ENCODE assay signal across 8 cellular contexts in genomic region chr16:73057369-73058210, GRCh38. TPM values are rescaled to one million over a fixed set of nuclear protein-coding genes. Genes with fewer than 3 reads are reported as not detected.
DNase-seq lines count a peak whose midpoint lies in the region; ATAC-seq and TF ChIP-seq lines count a peak whose summit lies in the region.

No MANE protein-coding gene starts in this region.

- peak overlapping the region; percentile 80 for H3K27ac Mint-ChIP-seq in endothelial cell (ENCODE audit: unreplicated experiment)
- peak overlapping the region in 6 of 9 donors; percentile 32 to 86 (median 68) for H3K27ac Mint-ChIP-seq in naive thymus-derived CD4-positive, alpha-beta T cell

- H3K27me3 Mint-ChIP-seq in activated T-cell treated with anti-CD3 and anti-CD28 coated beads, Interleukin-2, amount 50 U/mL, for 4 hours (ENCODE audit: low read depth): peaks cover 64% of the 10 kb centered on the region
- H3K27me3 Mint-ChIP-seq in endothelial cell (ENCODE audit: unreplicated experiment): peaks cover 21% of the 10 kb centered on the region
- H3K27me3 Mint-ChIP-seq in naive thymus-derived CD4-positive, alpha-beta T cell: peaks cover 37 to 75% (median 59%) of the 10 kb centered on the region in 5 donors

- BruUV-seq in PC-3 (replicated peaks; lab: Mats Ljungman, UMichigan): no TSS peak

- no peaks in the 10 kb centered on the region for H3K9me3 Mint-ChIP-seq in activated T-cell treated with anti-CD3 and anti-CD28 coated beads, Interleukin-2, amount 50 U/mL, for 4 hours
- no peaks in the 10 kb centered on the region for H3K9me3 Mint-ChIP-seq in endothelial cell (ENCODE audit: unreplicated experiment)
- peaks cover 0 to 4% (median 0%) of the 10 kb centered on the region in 11 donors for H3K9me3 Mint-ChIP-seq in naive thymus-derived CD4-positive, alpha-beta T cell

- H2AFZ ChIP-seq in PC-3 (ENCODE audit: low read length): 0 out of 2 replicates have a peak overlapping the region, but pooled peaks have one; percentile 25

- no peaks in the 10 kb centered on the region for H3K9me3 ChIP-seq in PC-3 (ENCODE audit: low read length)
- no peaks in the 10 kb centered on the region for H3K9me3 ChIP-seq in naive thymus-derived CD4-positive, alpha-beta T cell (ENCODE audit: control insufficient read depth in 2 of 3, low read length in 3 of 3)

- CTCF ChIA-PET in PC-3 (lab: Charles Lee): interaction anchor here (0.6 kb wide), 1 partner anchor 62 kb away, joined by 6 read pairs; no protein-coding TSS in a partner anchor
- CTCF ChIA-PET in naive thymus-derived CD4-positive, alpha-beta T cell (lab: Charles Lee): no interaction called here

- H3K9ac ChIP-seq in PC-3 (ENCODE audit: low read length): peak overlapping the region; percentile 91

- POLR2A ChIA-PET in PC-3 (lab: Charles Lee; ENCODE audit: unreplicated experiment): no interaction called here
- POLR2A ChIA-PET in naive thymus-derived CD4-positive, alpha-beta T cell (lab: Charles Lee): no interaction called here

- peaks cover 14% of the 10 kb centered on the region for H3K4me1 Mint-ChIP-seq in activated T-cell treated with anti-CD3 and anti-CD28 coated beads, Interleukin-2, amount 50 U/mL, for 4 hours (ENCODE audit: low read depth)
- peaks cover 58% of the 10 kb centered on the region for H3K4me1 Mint-ChIP-seq in endothelial cell (ENCODE audit: unreplicated experiment)
- peaks cover 19 to 40% (median 29%) of the 10 kb centered on the region in 7 donors for H3K4me1 Mint-ChIP-seq in naive thymus-derived CD4-positive, alpha-beta T cell

- H3K4me3 Mint-ChIP-seq in activated T-cell treated with anti-CD3 and anti-CD28 coated beads, Interleukin-2, amount 50 U/mL, for 4 hours: peak overlapping the region; percentile 92
- H3K4me3 Mint-ChIP-seq in endothelial cell (ENCODE audit: unreplicated experiment): peak overlapping the region; percentile 97
- peak overlapping the region; percentile 81 to 98 (median 89) for H3K4me3 Mint-ChIP-seq in naive thymus-derived CD4-positive, alpha-beta T cell

- no peaks in the 10 kb centered on the region for H3K36me3 ChIP-seq in PC-3 (ENCODE audit: low read depth, low read length)
- H3K36me3 ChIP-seq in naive thymus-derived CD4-positive, alpha-beta T cell (ENCODE audit: control insufficient read depth in 2 of 3, insufficient read depth in 3 of 3, low read length in 3 of 3): no peaks in the 10 kb centered on the region

- H3K79me2 ChIP-seq in PC-3 (ENCODE audit: low read length): peaks cover 62% of the 10 kb centered on the region

- no peaks in the 10 kb centered on the region for H3K27me3 ChIP-seq in PC-3 (ENCODE audit: low read length)
- H3K27me3 ChIP-seq in naive thymus-derived CD4-positive, alpha-beta T cell (ENCODE audit: control insufficient read depth in 2 of 2, insufficient read depth in 2 of 2, low read length in 2 of 2): peaks cover 0 to 11% of the 10 kb centered on the region in 2 donors

- H3K4me3 ChIP-seq in PC-3 (ENCODE audit: low read length): peak overlapping the region; percentile 85
- no peak overlapping the region for H3K4me3 ChIP-seq in naive thymus-derived CD4-positive, alpha-beta T cell (ENCODE audit: low read length)

- peaks cover 59% of the 10 kb centered on the region for H3K4me1 ChIP-seq in PC-3 (ENCODE audit: insufficient read depth, low read length)
- H3K4me1 ChIP-seq in naive thymus-derived CD4-positive, alpha-beta T cell (ENCODE audit: control insufficient read depth in 2 of 2, insufficient read depth in 2 of 2, low read length in 2 of 2): peaks cover 0 to 3% of the 10 kb centered on the region in 2 donors

- peak overlapping the region; percentile 100 for H3K4me2 ChIP-seq in PC-3 (ENCODE audit: low read length)

- DNase-seq in activated T-cell treated with anti-CD3 and anti-CD28 coated beads, Interleukin-2, amount 50 U/mL, for 4 hours: no peak
- no peak for DNase-seq in activated T-cell treated with anti-CD3 and anti-CD28 coated beads, Interleukin-2, amount 50 U/mL, for 48 hours
- DNase-seq in PC-3: no peak
- peak; percentile 61 for DNase-seq in endothelial cell (ENCODE audit: low spot score)
- peak in 1 of 9 donors; percentile 27 for DNase-seq in naive thymus-derived CD4-positive, alpha-beta T cell
- no peak for DNase-seq in COR-L47 (lab: John Stamatoyannopoulos, UW)
- DNase-seq in stimulated activated naive CD4-positive, alpha-beta T cell treated with Interleukin-2 at 50 U/mL for 16 hours (lab: John Stamatoyannopoulos, UW): no peak

- no peaks in the 10 kb centered on the region for H3K36me3 Mint-ChIP-seq in activated T-cell treated with anti-CD3 and anti-CD28 coated beads, Interleukin-2, amount 50 U/mL, for 4 hours (ENCODE audit: insufficient read depth)
- H3K36me3 Mint-ChIP-seq in endothelial cell (ENCODE audit: low read depth, unreplicated experiment): peaks cover 7% of the 10 kb centered on the region
- H3K36me3 Mint-ChIP-seq in naive thymus-derived CD4-positive, alpha-beta T cell: peaks cover 0 to 5% (median 1%) of the 10 kb centered on the region in 5 donors

- no peaks in the 10 kb centered on the region for H4K20me1 ChIP-seq in PC-3 (ENCODE audit: low read length)

- H3K27ac ChIP-seq in PC-3 (ENCODE audit: low read length): peak overlapping the region; percentile 96
- no peak overlapping the region for H3K27ac ChIP-seq in naive thymus-derived CD4-positive, alpha-beta T cell (ENCODE audit: low read depth, low read length)

- TF ChIP-seq CTCF in PC-3 (conservative IDR thresholded peaks at IDR 0.05; ENCODE audit: low read depth, low read length) (0 out of 2 replicates have a peak, but pooled peaks have one; percentile 21), endothelial cell (IDR thresholded peaks at IDR 0.05; ENCODE audit: unreplicated experiment) (no peak)

- H3F3A ChIP-seq in PC-3 (ENCODE audit: low read length, unreplicated experiment): no peaks in the 10 kb centered on the region

- no peaks in the 10 kb centered on the region for H3K9me2 ChIP-seq in PC-3 (replicated peaks; ENCODE audit: low read length)

- peak; percentile 26 to 51 for ATAC-seq in activated T-cell treated with anti-CD3 and anti-CD28 coated beads, Interleukin-2, amount 50 U/mL, for 4 hours
- ATAC-seq in HG02678 (IDR thresholded peaks at IDR 0.05; ENCODE audit: unreplicated experiment) (peak; percentile 51), PC-3 (0 out of 2 replicates have a peak, but pooled peaks have one; percentile 5)
- peak; percentile 56 for ATAC-seq in naive thymus-derived CD4-positive, alpha-beta T cell

- intact Hi-C loops in PC-3 (cut with micrococcal nuclease): loop anchor here (2.0 to 10.0 kb wide), 2 partner anchors 25 to 393 kb away; no protein-coding TSS in a partner anchor
- intact Hi-C loops in naive thymus-derived CD4-positive, alpha-beta T cell (cut with micrococcal nuclease): loop anchor here in 1 of 2 donors (5.0 kb wide), 2 partner anchors 135 to 225 kb away; no protein-coding TSS in a partner anchor

RNA-seq across cellular contexts. Expression of gene ZFHX3, which starts 9.7 kb away (rescaled TPM):
- total RNA-seq in activated T-cell treated with anti-CD3 and anti-CD28 coated beads, Interleukin-2, amount 50 U/mL, for 4 hours: 1 to 10 TPM in 1 of 3 donors, under 1 TPM in 2; 0.29 to 2.5 (median 0.86) TPM
- total RNA-seq in PC-3 (2014; rRNA removed): 3.5 and 4.5 TPM in 2 replicates
- 17.7 TPM for total RNA-seq in endothelial cell (ENCODE audit: unreplicated experiment)
- total RNA-seq in naive thymus-derived CD4-positive, alpha-beta T cell: 1 to 10 TPM; 1.5 to 9.8 (median 2.2) TPM
- under 1 TPM; 0.09 to 0.21 TPM for polyA plus RNA-seq in naive thymus-derived CD4-positive, alpha-beta T cell

Comparison
In these comparisons a context has a peak if more than half of its experiments do, and no peak if none do; other contexts are left out.
1. ATAC-seq: peak in every context shown above with its lines; median percentile 56 in naive thymus-derived CD4-positive, alpha-beta T cell; 51 in HG02678; 38 in activated T-cell treated with anti-CD3 and anti-CD28 coated beads, Interleukin-2, amount 50 U/mL, for 4 hours; 5 in PC-3.